11 cellular contexts compared by ENCODE assay signal in genomic region chr20:45049904-45050471, GRCh38. TPM values are rescaled to one million over a fixed set of nuclear protein-coding genes. Genes with fewer than 3 reads are reported as not detected.
DNase-seq lines count a peak whose midpoint lies in the region; ATAC-seq and TF ChIP-seq lines count a peak whose summit lies in the region.
"Had no signal": no experiment of that assay in that cellular context is flagged by ENCODE, and none has a peak within 500 bp of the region (broad histone marks: within the 10 kb centered on the region; RNA-seq: fewer than 3 reads in every experiment).

No MANE protein-coding gene starts in this region.

- H3K27me3 Mint-ChIP-seq in CD14-positive monocyte (ENCODE audit: low read depth in 3 of 3) = no peaks in the 10 kb centered on the region
- no peaks in the 10 kb centered on the region for H3K27me3 Mint-ChIP-seq in activated CD8-positive, alpha-beta T cell treated with anti-CD3 and anti-CD28 coated beads, Interleukin-2, amount 10 ng/mL, durations not matched to agents 7 days and 5 days (ENCODE audit: low read depth)

- no peak overlapping the region for H3K4me3 Mint-ChIP-seq in CD14-positive monocyte
- H3K4me3 Mint-ChIP-seq in activated CD8-positive, alpha-beta T cell treated with anti-CD3 and anti-CD28 coated beads, Interleukin-2, amount 10 ng/mL, durations not matched to agents 7 days and 5 days = no peak overlapping the region

- peak; percentile 41 for ATAC-seq in activated CD8-positive, alpha-beta T cell treated with anti-CD3 and anti-CD28 coated beads, Interleukin-2, amount 10 ng/mL, durations not matched to agents 7 days and 5 days
- no peak for ATAC-seq in GM21737 (IDR thresholded peaks at IDR 0.05; ENCODE audit: unreplicated experiment)
- no peak for ATAC-seq in HG03025 (IDR thresholded peaks at IDR 0.05; ENCODE audit: low FRiP score, unreplicated experiment)
- no peak for ATAC-seq in GM19467 (IDR thresholded peaks at IDR 0.05; ENCODE audit: unreplicated experiment)
- ATAC-seq: HepG2 had no signal

- CTCF ChIA-PET in activated CD8-positive, alpha-beta T cell treated with anti-CD3 and anti-CD28 coated beads, Interleukin-2, amount 10 ng/mL, durations not matched to agents 7 days and 5 days (lab: Charles Lee) = interaction anchor here (0.8 to 24.9 kb wide), 11 partner anchors 8 to 388 kb away, joined by 3 to 489 read pairs (median 4); partner anchors contain the start of gene KCNS1

- no peaks in the 10 kb centered on the region for H3K9me3 Mint-ChIP-seq in CD14-positive monocyte
- H3K9me3 Mint-ChIP-seq in activated CD8-positive, alpha-beta T cell treated with anti-CD3 and anti-CD28 coated beads, Interleukin-2, amount 10 ng/mL, durations not matched to agents 7 days and 5 days (ENCODE audit: insufficient read depth) = no peaks in the 10 kb centered on the region

- TF ChIP-seq CTCF in CD14-positive monocyte (IDR thresholded peaks at IDR 0.05) = no peak

- intact Hi-C loops in CD14-positive monocyte (cut with micrococcal nuclease) = loop anchor here in 1 of 2 donors (10.0 kb wide), 1 partner anchor 45 kb away; no protein-coding TSS in a partner anchor

- DNase-seq in CD14-positive monocyte (ENCODE audit: low spot score) (no peak), medulla oblongata (ENCODE audit: extremely low spot score) (peak; percentile 88), NCI-H2196 (lab: John Stamatoyannopoulos, UW; ENCODE audit: unreplicated experiment) (no peak)
- DNase-seq in Jurkat, Clone E6-1 (ENCODE audit: low read depth, low spot score) = peak; percentile 37
- peak; percentile 33 for DNase-seq in activated CD8-positive, alpha-beta T cell treated with anti-CD3 and anti-CD28 coated beads, Interleukin-2, amount 10 ng/mL, durations not matched to agents 7 days and 5 days
- DNase-seq: DMS53 had no signal

- POLR2A ChIA-PET in activated CD8-positive, alpha-beta T cell treated with anti-CD3 and anti-CD28 coated beads, Interleukin-2, amount 10 ng/mL, durations not matched to agents 7 days and 5 days (lab: Charles Lee) = interaction anchor here (1.0 kb wide), 1 partner anchor 154 kb away, joined by 3 read pairs; no protein-coding TSS in a partner anchor

- no peak overlapping the region for H3K4me3 ChIP-seq in Jurkat, Clone E6-1 (ENCODE audit: low read length)
- H3K4me3 ChIP-seq: prostate gland had no signal

- peaks cover 62 to 69% of the 10 kb centered on the region in 2 donors for H3K36me3 Mint-ChIP-seq in CD14-positive monocyte
- H3K36me3 Mint-ChIP-seq in activated CD8-positive, alpha-beta T cell treated with anti-CD3 and anti-CD28 coated beads, Interleukin-2, amount 10 ng/mL, durations not matched to agents 7 days and 5 days (ENCODE audit: low read depth) = peaks cover 56% of the 10 kb centered on the region

- peaks cover 23% of the 10 kb centered on the region for H3K4me1 Mint-ChIP-seq in CD14-positive monocyte
- H3K4me1 Mint-ChIP-seq in activated CD8-positive, alpha-beta T cell treated with anti-CD3 and anti-CD28 coated beads, Interleukin-2, amount 10 ng/mL, durations not matched to agents 7 days and 5 days (ENCODE audit: low read depth) = peaks cover 62% of the 10 kb centered on the region

- peak overlapping the region; percentile 23 to 75 (median 67) for H3K27ac Mint-ChIP-seq in CD14-positive monocyte
- H3K27ac Mint-ChIP-seq in activated CD8-positive, alpha-beta T cell treated with anti-CD3 and anti-CD28 coated beads, Interleukin-2, amount 10 ng/mL, durations not matched to agents 7 days and 5 days = peak overlapping the region; percentile 21

RNA-seq across cellular contexts. Expression of gene KCNS1, which starts 50.9 kb away (rescaled TPM):
- polyA plus RNA-seq in CD14-positive monocyte = under 1 TPM in 1 of 2 donors, not detected in 1; 0.23 TPM
- not detected for polyA plus RNA-seq in Jurkat, Clone E6-1 (2012; ENCODE audit: insufficient read depth, insufficient read length)
- total RNA-seq in activated CD8-positive, alpha-beta T cell treated with anti-CD3 and anti-CD28 coated beads, Interleukin-2, amount 10 ng/mL, durations not matched to agents 7 days and 5 days = under 1 TPM; 0.05 to 0.11 TPM
- total RNA-seq: HepG2 had no signal

Comparison
In these comparisons a context has a peak if more than half of its experiments do, and no peak if none do; other contexts are left out.
1. DNase-seq: peak in Jurkat, Clone E6-1 (single experiment), activated CD8-positive, alpha-beta T cell treated with anti-CD3 and anti-CD28 coated beads, Interleukin-2, amount 10 ng/mL, durations not matched to agents 7 days and 5 days (single experiment) and medulla oblongata (single experiment); none in CD14-positive monocyte (single experiment) and NCI-H2196 (single experiment).